Comparison of ENCODE assay signal across 8 cellular contexts in genomic region chr15:41559489-41560177, GRCh38. TPM values are rescaled to one million over a fixed set of nuclear protein-coding genes. Genes with fewer than 3 reads are reported as not detected.
DNase-seq lines count a peak whose midpoint lies in the region; ATAC-seq and TF ChIP-seq lines count a peak whose summit lies in the region.

No MANE protein-coding gene starts in this region.

- no peaks in the 10 kb centered on the region for H4K20me1 ChIP-seq in mammary epithelial cell (ENCODE audit: insufficient read depth, low read length)

- H2AFZ ChIP-seq in mammary epithelial cell (ENCODE audit: low read depth, low read length), result peak overlapping the region; percentile 95

- H3K4me3 Mint-ChIP-seq in CD4-positive, CD25-positive, alpha-beta regulatory T cell, result peak overlapping the region; percentile 81 to 88 (median 83)

- no peak overlapping the region for H3K4me3 ChIP-seq in CD4-positive, CD25-positive, alpha-beta regulatory T cell (ENCODE audit: low read depth, low read length)
- H3K4me3 ChIP-seq in mammary epithelial cell (replicated peaks in 1 of 3; ENCODE audit: insufficient read depth in 1 of 3, low read depth in 2 of 3, low read length in 3 of 3), result peak overlapping the region; percentile 38 to 62 (median 51)
- H3K4me3 ChIP-seq in liver (ENCODE audit: low read depth in 1 of 3, low read length in 3 of 3), result peak overlapping the region in 2 of 3 donors; percentile 26 to 73
- H3K4me3 ChIP-seq in thoracic aorta, result peak overlapping the region; percentile 83

- intact Hi-C loops in mammary epithelial cell (cut with micrococcal nuclease), result loop anchor here (2.0 to 5.0 kb wide), 6 partner anchors 43 to 343 kb away; partner anchors contain the start of genes JMJD7, MAPKBP1 and MGA

- no peaks in the 10 kb centered on the region for H3K9me3 ChIP-seq in CD4-positive, CD25-positive, alpha-beta regulatory T cell (ENCODE audit: control insufficient read depth in 2 of 2, low read length in 2 of 2)
- no peaks in the 10 kb centered on the region for H3K9me3 ChIP-seq in mammary epithelial cell (replicated peaks; ENCODE audit: insufficient read depth, low read length)
- H3K9me3 ChIP-seq in liver (ENCODE audit: control insufficient read depth in 4 of 4, low read length in 3 of 4), result no peaks in the 10 kb centered on the region
- H3K9me3 ChIP-seq in thoracic aorta, result no peaks in the 10 kb centered on the region

- peaks cover 0 to 22% (median 12%) of the 10 kb centered on the region in 4 donors for H3K4me1 Mint-ChIP-seq in CD4-positive, CD25-positive, alpha-beta regulatory T cell

- no peak for DNase-seq in CD4-positive, CD25-positive, alpha-beta regulatory T cell
- DNase-seq in KBM-7 (peak; percentile 16), mammary epithelial cell (no peak), thoracic aorta (ENCODE audit: low spot score) (no peak), SKM-1 treated with dmso at 0.1 percent for 144 hours (lab: John Stamatoyannopoulos, UW; ENCODE audit: unreplicated experiment) (no peak), NCI-H774 (lab: John Stamatoyannopoulos, UW) (no peak)

- peak overlapping the region; percentile 89 for H3K4me2 ChIP-seq in mammary epithelial cell (ENCODE audit: insufficient read depth, low read depth, low read length)

- peaks cover 34% of the 10 kb centered on the region for H3K27me3 Mint-ChIP-seq in CD4-positive, CD25-positive, alpha-beta regulatory T cell

- peak overlapping the region in 2 of 3 donors; percentile 31 to 64 for H3K27ac Mint-ChIP-seq in CD4-positive, CD25-positive, alpha-beta regulatory T cell

- H3K9me3 Mint-ChIP-seq in CD4-positive, CD25-positive, alpha-beta regulatory T cell, result peaks cover 0 to 2% (median 0%) of the 10 kb centered on the region in 7 donors

- H3K36me3 ChIP-seq in CD4-positive, CD25-positive, alpha-beta regulatory T cell (ENCODE audit: control insufficient read depth, insufficient read depth, low read length), result no peaks in the 10 kb centered on the region
- H3K36me3 ChIP-seq in mammary epithelial cell (ENCODE audit: insufficient read depth, low read length) (no peaks in the 10 kb centered on the region), liver (ENCODE audit: control insufficient read depth in 4 of 4, insufficient read depth in 3 of 4, low read depth in 1 of 4, low read length in 3 of 4) (no peaks in the 10 kb centered on the region), thoracic aorta (no peaks in the 10 kb centered on the region)

- CTCF ChIA-PET in mammary epithelial cell (lab: Charles Lee; ENCODE audit: low non-redundant PET), result no interaction called here

- H3K4me1 ChIP-seq in CD4-positive, CD25-positive, alpha-beta regulatory T cell (ENCODE audit: control insufficient read depth, insufficient read depth, low read length, poor library complexity, severe bottlenecking), result peaks cover 27% of the 10 kb centered on the region
- H3K4me1 ChIP-seq in mammary epithelial cell (ENCODE audit: insufficient read depth, low read length), result peaks cover 17% of the 10 kb centered on the region
- peaks cover 0 to 14% (median 9%) of the 10 kb centered on the region in 4 donors for H3K4me1 ChIP-seq in liver (ENCODE audit: control insufficient read depth in 4 of 4, insufficient read depth in 4 of 4, low read length in 3 of 4)
- peaks cover 4 to 26% of the 10 kb centered on the region in 2 donors for H3K4me1 ChIP-seq in thoracic aorta (ENCODE audit: control insufficient read depth in 1 of 2, low read depth in 2 of 2)

- H3K9ac ChIP-seq in mammary epithelial cell (ENCODE audit: insufficient read depth, low read length), result no peak overlapping the region
- no peak overlapping the region for H3K9ac ChIP-seq in liver (ENCODE audit: low read depth in 1 of 2, low read length in 2 of 2)

- H3K27ac ChIP-seq in CD4-positive, CD25-positive, alpha-beta regulatory T cell (ENCODE audit: insufficient read depth, low read length, poor library complexity, severe bottlenecking), result no peak overlapping the region
- no peak overlapping the region for H3K27ac ChIP-seq in mammary epithelial cell (ENCODE audit: insufficient read depth, low read depth, low read length)
- no peak overlapping the region for H3K27ac ChIP-seq in liver (ENCODE audit: low read depth in 1 of 2, low read length in 2 of 2)
- H3K27ac ChIP-seq in thoracic aorta, result no peak overlapping the region

- BruUV-seq in mammary epithelial cell (replicated peaks; lab: Mats Ljungman, UMichigan), result no TSS peak

- H3K36me3 Mint-ChIP-seq in CD4-positive, CD25-positive, alpha-beta regulatory T cell, result no peaks in the 10 kb centered on the region

- TF ChIP-seq RAD21 in liver (IDR thresholded peaks at IDR 0.05), result no peak

- dilution Hi-C loops in mammary epithelial cell (cut with HindIII; ENCODE audit: low sequenced_read_pairs), result no loop called here

- TF ChIP-seq CTCF in mammary epithelial cell (conservative IDR thresholded peaks at IDR 0.05 in 1 of 2, IDR thresholded peaks at IDR 0.05 in 1 of 2; ENCODE audit: extremely low read depth in 1 of 2, insufficient read depth in 1 of 2, low read depth in 1 of 2, low read length in 2 of 2) (no peak), liver (IDR thresholded peaks at IDR 0.05; ENCODE audit: low read depth, low read length, missing input control) (no peak), thoracic aorta (IDR thresholded peaks at IDR 0.05) (no peak)

- no peaks in the 10 kb centered on the region for H3K79me2 ChIP-seq in mammary epithelial cell (ENCODE audit: insufficient read depth, low read length)

- in situ Hi-C loops in KBM-7 (cut with MboI; ENCODE audit: low pct_unique_long_range_greater_than_20kb, low sequenced_read_pairs), result no loop called here
- in situ Hi-C loops in mammary epithelial cell (cut with MboI; ENCODE audit: low sequenced_read_pairs in 2 of 2), result no loop called here

- ATAC-seq in CD4-positive, CD25-positive, alpha-beta regulatory T cell (ENCODE audit: low read depth in 2 of 2), result no peak
- ATAC-seq in thoracic aorta (ENCODE audit: insufficient number of reproducible peaks, low FRiP score, low read depth) (no peak), HG02973 (IDR thresholded peaks at IDR 0.05; ENCODE audit: unreplicated experiment) (no peak)

- WGBS in mammary epithelial cell (ENCODE audit: low coverage, missing lambda C conversion rate), result 17% methylated on average over 14 of the region's 32 CpGs
- WGBS in liver, result 10% methylated on average over 32 of the region's 32 CpGs

- H3K27me3 ChIP-seq in CD4-positive, CD25-positive, alpha-beta regulatory T cell (ENCODE audit: control insufficient read depth, insufficient read depth, low read length), result peaks cover 2% of the 10 kb centered on the region
- H3K27me3 ChIP-seq in mammary epithelial cell (ENCODE audit: insufficient read depth, low read length), result no peaks in the 10 kb centered on the region
- H3K27me3 ChIP-seq in liver (ENCODE audit: control insufficient read depth in 4 of 4, insufficient read depth in 4 of 4, low read length in 3 of 4), result no peaks in the 10 kb centered on the region
- no peaks in the 10 kb centered on the region for H3K27me3 ChIP-seq in thoracic aorta (replicated peaks; ENCODE audit: insufficient read depth)

TF ChIP-seq in liver, 16 proteins besides CTCF, POLR2A, EP300 and RAD21 (continues in another document):
- TF ChIP-seq NR2F2 (IDR thresholded peaks at IDR 0.05) (no peak), ZBTB33 (IDR thresholded peaks at IDR 0.05) (no peak), SP1 (IDR thresholded peaks at IDR 0.05) (no peak), FOXA2 (IDR thresholded peaks at IDR 0.05) (no peak), YY1 (IDR thresholded peaks at IDR 0.05) (no peak), RXRA (IDR thresholded peaks at IDR 0.05) (no peak), EGR1 (IDR thresholded peaks at IDR 0.05; ENCODE audit: low read depth in 2 of 2) (no peak), HNF4G (IDR thresholded peaks at IDR 0.05) (no peak), HNF4A (conservative IDR thresholded peaks at IDR 0.05) (no peak), GABPA (IDR thresholded peaks at IDR 0.05 in 1 of 2, conservative IDR thresholded peaks at IDR 0.05 in 1 of 2) (no peak), TAF1 (conservative IDR thresholded peaks at IDR 0.05) (no peak), MAX (IDR thresholded peaks at IDR 0.05) (no peak)

RNA-seq across cellular contexts. Expression of gene TYRO3, which starts 0.6 kb away (rescaled TPM):
- not detected for total RNA-seq in CD4-positive, CD25-positive, alpha-beta regulatory T cell
- under 1 TPM in 2 of 4 donors, not detected in 2; 0.16 to 0.82 TPM for polyA plus RNA-seq in CD4-positive, CD25-positive, alpha-beta regulatory T cell
- 10 to 100 TPM in 1 of 2 donors, 1 to 10 TPM in 1; 3.5 to 17.0 TPM for total RNA-seq in mammary epithelial cell
- 13.2 TPM for polyA plus RNA-seq in mammary epithelial cell
- 50.7 TPM for polyA minus RNA-seq in mammary epithelial cell
- total RNA-seq in liver, result 1 to 10 TPM; 2.2 to 2.3 TPM
- polyA plus RNA-seq in liver, result 1 to 10 TPM; 1.1 to 2.3 TPM
- total RNA-seq in thoracic aorta, result 1 to 10 TPM; 5.4 to 8.8 TPM

RNA-seq across cellular contexts. Expression of gene RPAP1, which starts 15.6 kb away (rescaled TPM):
- 29.5 TPM for total RNA-seq in CD4-positive, CD25-positive, alpha-beta regulatory T cell
- polyA plus RNA-seq in CD4-positive, CD25-positive, alpha-beta regulatory T cell, result 1 to 10 TPM; 4.7 to 9.1 (median 8.1) TPM
- 10 to 100 TPM; 11.2 to 35.5 TPM for total RNA-seq in mammary epithelial cell
- polyA plus RNA-seq in mammary epithelial cell, result 11.4 TPM
- 44.3 TPM for polyA minus RNA-seq in mammary epithelial cell
- 10 to 100 TPM in 1 of 2 donors, 1 to 10 TPM in 1; 7.8 to 12.2 TPM for total RNA-seq in liver
- polyA plus RNA-seq in liver, result 1 to 10 TPM; 6.4 to 9.7 TPM
- total RNA-seq in thoracic aorta, result 10 to 100 TPM; 14.7 to 19.2 TPM

RNA-seq across cellular contexts. Expression of gene LTK, which starts 46.0 kb away (rescaled TPM):
- total RNA-seq in CD4-positive, CD25-positive, alpha-beta regulatory T cell, result 2.0 TPM
- polyA plus RNA-seq in CD4-positive, CD25-positive, alpha-beta regulatory T cell, result under 1 TPM; 0.17 to 0.59 (median 0.38) TPM
- total RNA-seq in mammary epithelial cell (not detected), liver (1 to 10 TPM; 2.6 to 3.0 TPM), thoracic aorta (under 1 TPM; 0.35 to 0.81 TPM)
- polyA plus RNA-seq in mammary epithelial cell (not detected), liver (1 to 10 TPM in 1 of 2 donors, under 1 TPM in 1; 0.86 to 1.4 TPM)
- not detected for polyA minus RNA-seq in mammary epithelial cell
